Comparison of ENCODE assay signal across 24 cellular contexts in the genomic region with DNA sequence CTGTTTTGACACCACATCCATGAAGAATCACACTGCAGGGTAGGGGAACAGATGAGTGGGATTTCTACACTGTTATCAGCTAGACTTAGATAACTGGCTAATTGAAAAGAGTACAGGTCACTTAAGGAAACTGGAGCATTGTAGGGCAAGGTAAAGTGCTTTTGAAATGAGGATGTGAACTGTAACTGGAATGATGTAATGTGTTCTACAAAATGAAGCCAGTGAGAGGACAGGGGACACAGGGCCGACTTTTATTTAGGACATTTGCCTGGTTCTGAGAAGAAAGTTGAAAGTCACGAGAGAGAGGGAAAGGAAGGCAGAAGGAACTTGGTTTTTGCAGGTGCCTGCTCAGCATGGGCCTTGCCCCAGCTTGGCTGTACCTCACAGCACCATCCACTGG. TPM values are rescaled to one million over a fixed set of nuclear protein-coding genes. Genes with fewer than 3 reads are reported as not detected.
DNase-seq lines count a peak whose midpoint lies in the region; FAIRE-seq and TF ChIP-seq lines count a peak whose summit lies in the region.
"Had no signal": no experiment of that assay in that cellular context is flagged by ENCODE, and none has a peak within 500 bp of the region (broad histone marks: within the 10 kb centered on the region; RNA-seq: fewer than 3 reads in every experiment).

No MANE protein-coding gene starts in this region.

- peaks cover 0 to 15% (median 0%) of the 10 kb centered on the region in 11 experiments; a peak in 4 of 22 replicates for H3K36me3 ChIP-seq in BLaER1 treated with 17β-estradiol and CSF1 and Interleukin-3, amounts not matched to agents 10 nM and 100 nM
- H3K36me3 ChIP-seq in HUES64 (ENCODE audit: insufficient read depth, low read length) (no peaks in the 10 kb centered on the region), mesenchymal stem cell (ENCODE audit: control insufficient read depth in 1 of 2, insufficient read depth in 2 of 2, low read depth in 1 of 2, low read length in 2 of 2) (no peaks in the 10 kb centered on the region), kidney (ENCODE audit: control insufficient read depth in 1 of 2, insufficient read depth in 2 of 2, low read length in 2 of 2) (no peaks in the 10 kb centered on the region)
- H3K36me3 ChIP-seq: SJCRH30, WERI-Rb-1 had no signal

- H3K9ac ChIP-seq in BLaER1 treated with 17β-estradiol and CSF1 and Interleukin-3, amounts not matched to agents 10 nM and 100 nM = no peak overlapping the region
- no peak overlapping the region for H3K9ac ChIP-seq in HUES64 (ENCODE audit: low read depth, low read length)
- H3K9ac ChIP-seq in mesenchymal stem cell (ENCODE audit: low read length) = no peak overlapping the region
- no peak overlapping the region for H3K9ac ChIP-seq in kidney (ENCODE audit: low read length in 2 of 2)
- H3K9ac ChIP-seq: GM23248, KMS-11 had no signal

- no peaks in the 10 kb centered on the region for H3K36me3 Mint-ChIP-seq in T-helper 2 cell treated with Interferon-gamma antibody and Interleukin-4, amounts not matched to agents 5 μg/mL and 100 μg/mL, for 36 hours (ENCODE audit: low read depth)

- no peak overlapping the region for H3K4ac ChIP-seq in mesenchymal stem cell (ENCODE audit: low read depth in 1 of 2, low read length in 2 of 2)

- H2BK12ac ChIP-seq in mesenchymal stem cell (ENCODE audit: low read length in 2 of 2) = no peak overlapping the region

- peaks cover 96 to 100% (median 100%) of the 10 kb centered on the region in 11 experiments; a peak in 21 of 22 replicates for H4K20me1 ChIP-seq in BLaER1 treated with 17β-estradiol and CSF1 and Interleukin-3, amounts not matched to agents 10 nM and 100 nM

- no peak overlapping the region for H3K18ac ChIP-seq in mesenchymal stem cell (ENCODE audit: low read depth in 1 of 2, low read length in 2 of 2)

- H3K4me3 Mint-ChIP-seq in T-helper 2 cell treated with Interferon-gamma antibody and Interleukin-4, amounts not matched to agents 5 μg/mL and 100 μg/mL, for 36 hours = no peak overlapping the region
- H3K4me3 Mint-ChIP-seq: activated naive CD4-positive, alpha-beta T cell treated with anti-CD3 and anti-CD28 coated beads for 36 hours had no signal

- H3K27ac ChIP-seq in BLaER1 treated with 17β-estradiol and CSF1 and Interleukin-3, amounts not matched to agents 10 nM and 100 nM = no peak overlapping the region
- H3K27ac ChIP-seq in HUES64 (ENCODE audit: low read depth, low read length) = 0 out of 2 replicates have a peak overlapping the region, but pooled peaks have one; percentile 4
- H3K27ac ChIP-seq in mesenchymal stem cell (ENCODE audit: low read length, poor library complexity, severe bottlenecking) = no peak overlapping the region
- H3K27ac ChIP-seq in kidney (ENCODE audit: low read depth in 2 of 2, low read length in 2 of 2) = no peak overlapping the region
- H3K27ac ChIP-seq: A549, GM23248, KMS-11, skin epidermis, WERI-Rb-1 had no signal

- no peak overlapping the region for H2AK5ac ChIP-seq in mesenchymal stem cell (ENCODE audit: low read length, severe bottlenecking)

- no peaks in the 10 kb centered on the region for H3K9me3 ChIP-seq in BLaER1 treated with 17β-estradiol and CSF1 and Interleukin-3, amounts not matched to agents 10 nM and 100 nM (replicated peaks in 1 of 11)
- H3K9me3 ChIP-seq in HUES64 (ENCODE audit: insufficient read depth, low read depth, low read length) = no peaks in the 10 kb centered on the region
- H3K9me3 ChIP-seq in mesenchymal stem cell (ENCODE audit: control insufficient read depth, low read length) = no peaks in the 10 kb centered on the region
- no peaks in the 10 kb centered on the region for H3K9me3 ChIP-seq in kidney (ENCODE audit: control insufficient read depth in 1 of 2, low read length in 2 of 2)
- H3K9me3 ChIP-seq: A549, SJCRH30 had no signal

- no peak for FAIRE-seq in kidney (lab: Jason Lieb, UNC)
- FAIRE-seq: A549 had no signal

- H3K4me1 ChIP-seq in BLaER1 treated with 17β-estradiol and CSF1 and Interleukin-3, amounts not matched to agents 10 nM and 100 nM = peaks cover 51 to 99% (median 94%) of the 10 kb centered on the region in 10 experiments
- peaks cover 43% of the 10 kb centered on the region for H3K4me1 ChIP-seq in HUES64 (ENCODE audit: insufficient read depth, low read length)
- peaks cover 12% of the 10 kb centered on the region for H3K4me1 ChIP-seq in mesenchymal stem cell (ENCODE audit: control insufficient read depth, insufficient read depth, low read depth, low read length)
- peaks cover 19 to 35% of the 10 kb centered on the region in 2 donors for H3K4me1 ChIP-seq in kidney (ENCODE audit: control insufficient read depth in 1 of 2, insufficient read depth in 1 of 2, low read depth in 1 of 2, low read length in 2 of 2)

- 77% methylated on average over 2 of the region's 2 CpGs for WGBS in HUES64
- WGBS in mesenchymal stem cell = 91% methylated on average over 2 of the region's 2 CpGs

- DNase-seq in T-helper 2 cell treated with Interferon-gamma antibody and Interleukin-4, amounts not matched to agents 5 μg/mL and 100 μg/mL, for 36 hours (ENCODE audit: low spot score) = no peak
- DNase-seq in T-helper 2 cell = no peak
- DNase-seq in mesenchymal stem cell = no peak
- no peak for DNase-seq in NCI-H2029 treated with DMSO at 0.1 percent for 48 hours (lab: John Stamatoyannopoulos, UW)
- no peak for DNase-seq in 8988T
- no peak for DNase-seq in kidney
- DNase-seq: activated CD8-positive, alpha-beta memory T cell treated with anti-CD3 and anti-CD28 coated beads, Interleukin-2, amount 50 U/mL, for 48 hours; activated naive CD4-positive, alpha-beta T cell treated with anti-CD3 and anti-CD28 coated beads for 36 hours; aorta; central memory CD4-positive, alpha-beta T cell; DMS79 treated with DMSO at 0.1 percent for 48 hours; GM23248; islet precursor cell; NCI-H146; NCI-H2171 treated with DMSO at 0.1 percent for 48 hours; NCI-H524; SJCRH30; WERI-Rb-1 had no signal

- peaks cover 38% of the 10 kb centered on the region for H3K79me1 ChIP-seq in mesenchymal stem cell (replicated peaks; ENCODE audit: low read length, poor library complexity, severe bottlenecking)

- no peak overlapping the region for H2BK120ac ChIP-seq in mesenchymal stem cell (ENCODE audit: low read depth, low read length)

- H3K4me2 ChIP-seq in BLaER1 treated with 17β-estradiol and CSF1 and Interleukin-3, amounts not matched to agents 10 nM and 100 nM = peak overlapping the region in 10 of 11 experiments; percentile 15 to 90 (median 47); a peak in 18 of 22 replicates
- H3K4me2 ChIP-seq in mesenchymal stem cell (ENCODE audit: low read length, poor library complexity, severe bottlenecking) = no peak overlapping the region
- H3K4me2 ChIP-seq: A549, KMS-11 had no signal

- H3K9me3 Mint-ChIP-seq in T-helper 2 cell treated with Interferon-gamma antibody and Interleukin-4, amounts not matched to agents 5 μg/mL and 100 μg/mL, for 36 hours = no peaks in the 10 kb centered on the region
- H3K9me3 Mint-ChIP-seq: activated naive CD4-positive, alpha-beta T cell treated with anti-CD3 and anti-CD28 coated beads for 36 hours had no signal

- H2BK15ac ChIP-seq in mesenchymal stem cell (ENCODE audit: low read depth, poor library complexity, severe bottlenecking) = no peak overlapping the region

- H2AFZ ChIP-seq in mesenchymal stem cell (ENCODE audit: low read depth, low read length) = no peak overlapping the region
- H2AFZ ChIP-seq: GM23248 had no signal

- no peak for TF ChIP-seq CTCF in kidney (IDR thresholded peaks at IDR 0.05; ENCODE audit: borderline replicate concordance, extremely low read depth, insufficient read depth)

- H3K14ac ChIP-seq in mesenchymal stem cell (ENCODE audit: low read length in 2 of 2) = peak overlapping the region in 1 of 2 experiments; percentile 72

- no peak overlapping the region for H3K4me3 ChIP-seq in BLaER1 treated with 17β-estradiol and CSF1 and Interleukin-3, amounts not matched to agents 10 nM and 100 nM
- H3K4me3 ChIP-seq in HUES64 (ENCODE audit: low read length) (no peak overlapping the region), mesenchymal stem cell (ENCODE audit: insufficient read depth in 1 of 2, low read depth in 1 of 2, low read length in 2 of 2) (no peak overlapping the region), kidney (ENCODE audit: low read length in 2 of 2) (no peak overlapping the region)
- H3K4me3 ChIP-seq: A549, GM23248, lung, SJCRH30, skin epidermis had no signal

- H3K4me1 Mint-ChIP-seq in T-helper 2 cell treated with Interferon-gamma antibody and Interleukin-4, amounts not matched to agents 5 μg/mL and 100 μg/mL, for 36 hours (ENCODE audit: low read depth) = peaks cover 30% of the 10 kb centered on the region

- no peaks in the 10 kb centered on the region for H3K27me3 ChIP-seq in BLaER1 treated with 17β-estradiol and CSF1 and Interleukin-3, amounts not matched to agents 10 nM and 100 nM
- H3K27me3 ChIP-seq in HUES64 (ENCODE audit: insufficient read depth, low read length) (no peaks in the 10 kb centered on the region), mesenchymal stem cell (ENCODE audit: control insufficient read depth in 1 of 2, insufficient read depth in 1 of 2, low read length in 2 of 2) (no peaks in the 10 kb centered on the region)
- H3K27me3 ChIP-seq: SJCRH30 had no signal

- H4K91ac ChIP-seq in mesenchymal stem cell (ENCODE audit: low read length) = peak overlapping the region; percentile 36

- no peak overlapping the region for H2BK5ac ChIP-seq in mesenchymal stem cell (ENCODE audit: low read depth, low read length, poor library complexity, severe bottlenecking)

- intact Hi-C loops in kidney (cut with DNase I) = no loop called here

- H3K27ac Mint-ChIP-seq in T-helper 2 cell treated with Interferon-gamma antibody and Interleukin-4, amounts not matched to agents 5 μg/mL and 100 μg/mL, for 36 hours = peak overlapping the region; percentile 61
- H3K27ac Mint-ChIP-seq: activated naive CD4-positive, alpha-beta T cell treated with anti-CD3 and anti-CD28 coated beads for 36 hours had no signal

- peak overlapping the region in 1 of 2 experiments; percentile 23 for H3K23ac ChIP-seq in mesenchymal stem cell (ENCODE audit: low read length in 2 of 2)

- no peaks in the 10 kb centered on the region for H3K27me3 Mint-ChIP-seq in T-helper 2 cell treated with Interferon-gamma antibody and Interleukin-4, amounts not matched to agents 5 μg/mL and 100 μg/mL, for 36 hours (ENCODE audit: low read depth)

- no peak overlapping the region for H4K8ac ChIP-seq in mesenchymal stem cell (ENCODE audit: low read length)

RNA-seq across cellular contexts. Expression of a gene that starts 50.5 kb away (rescaled TPM):
- polyA plus RNA-seq in HUES64 (2013, experiment 1 of 2) = 29.5 TPM
- polyA plus RNA-seq in HUES64 (2013, experiment 2 of 2) = 34.0 TPM
- 28.5 TPM for polyA plus RNA-seq in mesenchymal stem cell (2013, experiment 1 of 2)
- 29.2 TPM for polyA plus RNA-seq in mesenchymal stem cell (2013, experiment 2 of 2)
- 73.2 TPM for total RNA-seq in kidney
- polyA plus RNA-seq in kidney (ENCODE audit: insufficient read depth, low read depth, low replicate concordance) = 6.5 TPM
